17 cellular contexts compared by ENCODE assay signal in genomic region chr6:131292145-131292938, GRCh38.
DNase-seq lines count a peak whose midpoint lies in the region; ATAC-seq lines count a peak whose summit lies in the region.
"Had no signal": no experiment of that assay in that cellular context is flagged by ENCODE, and none has a peak within 500 bp of the region (broad histone marks: within the 10 kb centered on the region; RNA-seq: fewer than 3 reads in every experiment).

No MANE protein-coding gene starts in this region.

- H3K9ac ChIP-seq in NT2/D1 (ENCODE audit: insufficient read length, low read depth) (peak overlapping the region; percentile 42), iPS-20b (ENCODE audit: low read depth, low read length) (no peak overlapping the region; the same call in 1 of the 2 replicates), trophoblast cell (ENCODE audit: low read length) (no peak overlapping the region)

- no peaks in the 10 kb centered on the region for H3K36me3 ChIP-seq in NT2/D1 (ENCODE audit: insufficient read depth, insufficient read length, low read length)
- H3K36me3 ChIP-seq in iPS-20b (ENCODE audit: insufficient read depth, low read depth, low read length), result no peaks in the 10 kb centered on the region
- no peaks in the 10 kb centered on the region for H3K36me3 ChIP-seq in trophoblast cell (ENCODE audit: control insufficient read depth in 1 of 2, insufficient read depth in 2 of 2, low read length in 2 of 2)
- H3K36me3 ChIP-seq: neutrophil, stomach had no signal

- no peak overlapping the region for H3K23ac ChIP-seq in trophoblast cell (ENCODE audit: low read length)

- no peaks in the 10 kb centered on the region for H3K9me3 Mint-ChIP-seq in T-helper 1 cell treated with Interleukin-12 subunit alpha and Interleukin-12 subunit beta and Interleukin-4 antibody, amounts not matched to agents 30 μg/mL and 1 μg/mL, for 36 hours
- no peaks in the 10 kb centered on the region for H3K9me3 Mint-ChIP-seq in activated T-helper 2 cell treated with anti-CD3 and anti-CD28 coated beads, Interferon-gamma antibody, Interleukin-2, Interleukin-4, amounts not matched to agents 10 μg/mL and 5 μg/mL and 100 μg/mL, durations not matched to agents 14 hours and 24 hours and 36 hours
- H3K9me3 Mint-ChIP-seq in effector memory CD8-positive, alpha-beta T cell, result no peaks in the 10 kb centered on the region

- DNase-seq in T-helper 1 cell (no peak), NT2/D1 (ENCODE audit: low read depth, low spot score) (no peak), trophoblast cell (no peak)
- DNase-seq in activated T-helper 2 cell treated with anti-CD3 and anti-CD28 coated beads, Interferon-gamma antibody, Interleukin-2, Interleukin-4, amounts not matched to agents 10 μg/mL and 5 μg/mL and 100 μg/mL, durations not matched to agents 14 hours and 24 hours and 36 hours (ENCODE audit: low spot score), result no peak
- DNase-seq in effector memory CD8-positive, alpha-beta T cell, result no peak
- DNase-seq: activated CD8-positive, alpha-beta memory T cell treated with anti-CD3 and anti-CD28 coated beads, Interleukin-2, amount 10 ng/mL, durations not matched to agents 7 days and 5 days; left cardiac atrium; NCI-H1694 treated with DMSO at 0.1 percent for 48 hours; SHP77; small intestine; stomach had no signal

- H3K4me1 ChIP-seq in NT2/D1 (ENCODE audit: insufficient read depth, insufficient read length) (peaks cover 7% of the 10 kb centered on the region), iPS-20b (ENCODE audit: insufficient read depth, low read length) (peaks cover 30% of the 10 kb centered on the region), trophoblast cell (ENCODE audit: control insufficient read depth in 1 of 2, insufficient read depth in 2 of 2, low read length in 2 of 2) (peaks cover 10 to 14% of the 10 kb centered on the region in 2 experiments)
- H3K4me1 ChIP-seq: A549 had no signal

- peaks cover 2% of the 10 kb centered on the region for H3K79me1 ChIP-seq in trophoblast cell (ENCODE audit: low read length)

- no peak overlapping the region for H3K4me3 Mint-ChIP-seq in T-helper 1 cell treated with Interleukin-12 subunit alpha and Interleukin-12 subunit beta and Interleukin-4 antibody, amounts not matched to agents 30 μg/mL and 1 μg/mL, for 36 hours
- no peak overlapping the region for H3K4me3 Mint-ChIP-seq in activated T-helper 2 cell treated with anti-CD3 and anti-CD28 coated beads, Interferon-gamma antibody, Interleukin-2, Interleukin-4, amounts not matched to agents 10 μg/mL and 5 μg/mL and 100 μg/mL, durations not matched to agents 14 hours and 24 hours and 36 hours (ENCODE audit: low read depth)
- H3K4me3 Mint-ChIP-seq in effector memory CD8-positive, alpha-beta T cell, result no peak overlapping the region
- H3K4me3 Mint-ChIP-seq: activated CD8-positive, alpha-beta memory T cell treated with anti-CD3 and anti-CD28 coated beads, Interleukin-2, amount 10 ng/mL, durations not matched to agents 7 days and 5 days had no signal

- no peak overlapping the region for H4K91ac ChIP-seq in trophoblast cell (ENCODE audit: low read depth, low read length)

- no peak overlapping the region for H3K14ac ChIP-seq in trophoblast cell (ENCODE audit: low read length)

- H3K27me3 ChIP-seq in NT2/D1 (ENCODE audit: insufficient read depth, insufficient read length) (no peaks in the 10 kb centered on the region), iPS-20b (ENCODE audit: insufficient read depth, low read length) (peaks cover 4% of the 10 kb centered on the region; the same call in 1 of the 2 replicates), trophoblast cell (ENCODE audit: insufficient read depth, low read length) (no peaks in the 10 kb centered on the region)
- H3K27me3 ChIP-seq: neutrophil, stomach had no signal

- H3K18ac ChIP-seq in trophoblast cell (ENCODE audit: low read length), result no peak overlapping the region

- H3K4ac ChIP-seq in trophoblast cell (ENCODE audit: low read depth, low read length), result no peak overlapping the region

- H3K4me3 ChIP-seq in NT2/D1 (ENCODE audit: insufficient read length, low read depth) (no peak overlapping the region), iPS-20b (ENCODE audit: low read length) (peak overlapping the region; percentile 11; the same call in 1 of the 2 replicates), trophoblast cell (ENCODE audit: low read depth, low read length) (no peak overlapping the region)
- H3K4me3 ChIP-seq: A549, stomach had no signal

- H3K79me2 ChIP-seq in trophoblast cell (ENCODE audit: control insufficient read depth, insufficient read depth, low read length, poor library complexity), result no peaks in the 10 kb centered on the region

- no peak overlapping the region for H2AFZ ChIP-seq in trophoblast cell (ENCODE audit: insufficient read depth, low read length, poor library complexity)

- H3K27ac ChIP-seq in iPS-20b (ENCODE audit: low read length), result peak overlapping the region; percentile 54
- peak overlapping the region; percentile 22 for H3K27ac ChIP-seq in trophoblast cell (ENCODE audit: low read depth, low read length)
- H3K27ac ChIP-seq: A549, neutrophil, stomach had no signal

- no peak overlapping the region for H4K8ac ChIP-seq in trophoblast cell (ENCODE audit: low read depth, low read length)

- H3K36me3 Mint-ChIP-seq in T-helper 1 cell treated with Interleukin-12 subunit alpha and Interleukin-12 subunit beta and Interleukin-4 antibody, amounts not matched to agents 30 μg/mL and 1 μg/mL, for 36 hours (ENCODE audit: low read depth), result no peaks in the 10 kb centered on the region
- no peaks in the 10 kb centered on the region for H3K36me3 Mint-ChIP-seq in activated T-helper 2 cell treated with anti-CD3 and anti-CD28 coated beads, Interferon-gamma antibody, Interleukin-2, Interleukin-4, amounts not matched to agents 10 μg/mL and 5 μg/mL and 100 μg/mL, durations not matched to agents 14 hours and 24 hours and 36 hours (ENCODE audit: low read depth)
- no peaks in the 10 kb centered on the region for H3K36me3 Mint-ChIP-seq in effector memory CD8-positive, alpha-beta T cell (ENCODE audit: insufficient read depth)
- H3K36me3 Mint-ChIP-seq: activated CD8-positive, alpha-beta memory T cell treated with anti-CD3 and anti-CD28 coated beads, Interleukin-2, amount 10 ng/mL, durations not matched to agents 7 days and 5 days had no signal

- H4K12ac ChIP-seq in trophoblast cell (ENCODE audit: low read depth, low read length), result no peak overlapping the region

- H2BK5ac ChIP-seq in trophoblast cell (ENCODE audit: low read depth, low read length, poor library complexity), result no peak overlapping the region

- ATAC-seq in GM21515 (IDR thresholded peaks at IDR 0.05; ENCODE audit: unreplicated experiment), result no peak
- ATAC-seq in effector memory CD8-positive, alpha-beta T cell (replicated peaks), result no peak
- ATAC-seq: A549; activated CD8-positive, alpha-beta memory T cell treated with anti-CD3 and anti-CD28 coated beads, Interleukin-2, amount 10 ng/mL, durations not matched to agents 7 days and 5 days; HCT116 had no signal

- H3K27ac Mint-ChIP-seq in T-helper 1 cell treated with Interleukin-12 subunit alpha and Interleukin-12 subunit beta and Interleukin-4 antibody, amounts not matched to agents 30 μg/mL and 1 μg/mL, for 36 hours, result peak overlapping the region; percentile 3
- no peak overlapping the region for H3K27ac Mint-ChIP-seq in activated T-helper 2 cell treated with anti-CD3 and anti-CD28 coated beads, Interferon-gamma antibody, Interleukin-2, Interleukin-4, amounts not matched to agents 10 μg/mL and 5 μg/mL and 100 μg/mL, durations not matched to agents 14 hours and 24 hours and 36 hours
- H3K27ac Mint-ChIP-seq in effector memory CD8-positive, alpha-beta T cell, result peak overlapping the region in 1 of 2 donors; percentile 61
- H3K27ac Mint-ChIP-seq: activated CD8-positive, alpha-beta memory T cell treated with anti-CD3 and anti-CD28 coated beads, Interleukin-2, amount 10 ng/mL, durations not matched to agents 7 days and 5 days had no signal

- no CpG with 5 or more reads among the region's 2 CpGs for WGBS in trophoblast cell (ENCODE audit: extremely low coverage, insufficient coverage, insufficient read length)

- H2AK5ac ChIP-seq in trophoblast cell (ENCODE audit: low read length), result no peak overlapping the region

- H3K4me2 ChIP-seq in trophoblast cell (ENCODE audit: low read length), result no peak overlapping the region
- H3K4me2 ChIP-seq: A549 had no signal

- H3K27me3 Mint-ChIP-seq in T-helper 1 cell treated with Interleukin-12 subunit alpha and Interleukin-12 subunit beta and Interleukin-4 antibody, amounts not matched to agents 30 μg/mL and 1 μg/mL, for 36 hours (ENCODE audit: low read depth), result no peaks in the 10 kb centered on the region
- no peaks in the 10 kb centered on the region for H3K27me3 Mint-ChIP-seq in activated T-helper 2 cell treated with anti-CD3 and anti-CD28 coated beads, Interferon-gamma antibody, Interleukin-2, Interleukin-4, amounts not matched to agents 10 μg/mL and 5 μg/mL and 100 μg/mL, durations not matched to agents 14 hours and 24 hours and 36 hours (ENCODE audit: low read depth)
- peaks cover 0 to 12% of the 10 kb centered on the region in 2 donors for H3K27me3 Mint-ChIP-seq in effector memory CD8-positive, alpha-beta T cell
- H3K27me3 Mint-ChIP-seq: activated CD8-positive, alpha-beta memory T cell treated with anti-CD3 and anti-CD28 coated beads, Interleukin-2, amount 10 ng/mL, durations not matched to agents 7 days and 5 days had no signal

- peaks cover 9% of the 10 kb centered on the region for H3K4me1 Mint-ChIP-seq in T-helper 1 cell treated with Interleukin-12 subunit alpha and Interleukin-12 subunit beta and Interleukin-4 antibody, amounts not matched to agents 30 μg/mL and 1 μg/mL, for 36 hours (ENCODE audit: low read depth)
- peaks cover 1% of the 10 kb centered on the region for H3K4me1 Mint-ChIP-seq in activated T-helper 2 cell treated with anti-CD3 and anti-CD28 coated beads, Interferon-gamma antibody, Interleukin-2, Interleukin-4, amounts not matched to agents 10 μg/mL and 5 μg/mL and 100 μg/mL, durations not matched to agents 14 hours and 24 hours and 36 hours (ENCODE audit: low read depth)
- peaks cover 4 to 8% of the 10 kb centered on the region in 2 donors for H3K4me1 Mint-ChIP-seq in effector memory CD8-positive, alpha-beta T cell (ENCODE audit: low read depth in 2 of 2)

- no peak overlapping the region for H2BK120ac ChIP-seq in trophoblast cell (ENCODE audit: insufficient read depth, low read length, poor library complexity)

- H3K9me3 ChIP-seq in NT2/D1 (ENCODE audit: insufficient read depth, low read length) (peaks cover 12% of the 10 kb centered on the region; the same call in 1 of the 2 replicates), iPS-20b (ENCODE audit: insufficient read depth, low read depth, low read length) (no peaks in the 10 kb centered on the region), trophoblast cell (ENCODE audit: insufficient read depth, low read depth, low read length) (peaks cover 4% of the 10 kb centered on the region)
- H3K9me3 ChIP-seq: A549, neutrophil, stomach had no signal

- no peak overlapping the region for H2BK12ac ChIP-seq in trophoblast cell (ENCODE audit: low read length)

- intact Hi-C loops in activated T-helper 2 cell treated with anti-CD3 and anti-CD28 coated beads, Interferon-gamma antibody, Interleukin-2, Interleukin-4, amounts not matched to agents 10 μg/mL and 5 μg/mL and 100 μg/mL, durations not matched to agents 14 hours and 24 hours and 36 hours (cut with micrococcal nuclease), result no loop called here
